In genomic region chr13:39835253-39835652, GRCh38 we compare ENCODE assay signal across 18 cellular contexts.
A peak's percentile ranks its signal among the peaks of the same experiment; 100 is the strongest.
DNase-seq lines count a peak whose midpoint lies in the region; FAIRE-seq and TF ChIP-seq lines count a peak whose summit lies in the region.
"Had no signal": no experiment of that assay in that cellular context is flagged by ENCODE, and none has a peak within 500 bp of the region (broad histone marks: within the 10 kb centered on the region; RNA-seq: fewer than 3 reads in every experiment).

No MANE protein-coding gene starts in this region.

- no peaks in the 10 kb centered on the region for H3F3A ChIP-seq in smooth muscle cell (ENCODE audit: low read depth)

- no peaks in the 10 kb centered on the region for H3K36me3 ChIP-seq in smooth muscle cell (ENCODE audit: low read depth)
- no peaks in the 10 kb centered on the region for H3K36me3 ChIP-seq in tibial artery
- H3K36me3 ChIP-seq: Peyer's patch, upper lobe of left lung had no signal

- H2AFZ ChIP-seq in smooth muscle cell (ENCODE audit: low read depth), result no peak overlapping the region

- H3K4me1 ChIP-seq in smooth muscle cell (ENCODE audit: low read depth), result no peaks in the 10 kb centered on the region
- H3K4me1 ChIP-seq in tibial artery, result no peaks in the 10 kb centered on the region
- H3K4me1 ChIP-seq: A549, Peyer's patch, upper lobe of left lung had no signal

- H3K4me3 ChIP-seq in smooth muscle cell, result no peak overlapping the region
- H3K4me3 ChIP-seq in tibial artery, result no peak overlapping the region
- H3K4me3 ChIP-seq: A549, Peyer's patch, upper lobe of left lung had no signal

- H3K9ac ChIP-seq in smooth muscle cell (ENCODE audit: low read depth), result no peak overlapping the region

- peak overlapping the region; percentile 74 for H3K27ac ChIP-seq in smooth muscle cell (ENCODE audit: low read depth)
- H3K27ac ChIP-seq in tibial artery, result no peak overlapping the region
- H3K27ac ChIP-seq: A549, Peyer's patch, upper lobe of left lung had no signal

- H3K9me3 ChIP-seq in smooth muscle cell (replicated peaks; ENCODE audit: low read depth) (no peaks in the 10 kb centered on the region), tibial artery (no peaks in the 10 kb centered on the region)
- H3K9me3 ChIP-seq: A549, Peyer's patch, upper lobe of left lung had no signal

- TF ChIP-seq CTCF in smooth muscle cell (IDR thresholded peaks at IDR 0.05; ENCODE audit: borderline replicate concordance, insufficient read depth, poor library complexity, severe bottlenecking) (no peak), tibial artery (IDR thresholded peaks at IDR 0.05) (no peak)

- intact Hi-C loops in cardiac septum (cut with DNase I) (no loop called here), tibial artery (cut with DNase I; ENCODE audit: low total_unique reads) (no loop called here)

- H3K27me3 ChIP-seq in smooth muscle cell (ENCODE audit: low read depth) (no peaks in the 10 kb centered on the region), tibial artery (no peaks in the 10 kb centered on the region)
- H3K27me3 ChIP-seq: Peyer's patch, upper lobe of left lung had no signal

- peak; percentile 55 for FAIRE-seq in RCC 7860 (lab: Jason Lieb, UNC)
- FAIRE-seq: A549 had no signal

- WGBS in smooth muscle cell (ENCODE audit: low lambda C conversion rate), result 56% methylated on average over 7 of the region's 7 CpGs

- no peaks in the 10 kb centered on the region for H3K79me2 ChIP-seq in smooth muscle cell (ENCODE audit: low read depth)

- H3K4me2 ChIP-seq in smooth muscle cell, result no peak overlapping the region
- H3K4me2 ChIP-seq: A549 had no signal

- no peaks in the 10 kb centered on the region for H4K20me1 ChIP-seq in smooth muscle cell (ENCODE audit: low read depth)

- DNase-seq in NCI-H345 (lab: John Stamatoyannopoulos, UW) (peak; percentile 3), NCI-H345 treated with DMSO at 0.1 percent for 48 hours (lab: John Stamatoyannopoulos, UW; ENCODE audit: unreplicated experiment) (no peak), RCC 7860 (ENCODE audit: low spot score) (peak; percentile 75), iris pigment epithelial cell (ENCODE audit: low read depth) (peak; percentile 15), smooth muscle cell (lab: John Stamatoyannopoulos, UW; ENCODE audit: unreplicated experiment) (no peak), NCI-H226 (no peak), cardiac septum (ENCODE audit: low spot score) (no peak), tibial artery (no peak)
- DNase-seq: activated CD4-positive, alpha-beta T cell treated with anti-CD3 and anti-CD28 coated beads, Interleukin-2, amount 50 U/mL, for 48 hours; activated naive CD8-positive, alpha-beta T cell treated with anti-CD3 and anti-CD28 coated beads for 36 hours; activated T-cell treated with anti-CD3 and anti-CD28 coated beads, Interleukin-2, amount 50 U/mL, for 48 hours; CD4-positive, alpha-beta T cell; central memory CD4-positive, alpha-beta T cell; foreskin melanocyte; NCI-H446 treated with DMSO at 0.1 percent for 48 hours; Peyer's patch; upper lobe of left lung had no signal

Comparison
In these comparisons a context has a peak if more than half of its experiments do, and no peak if none do; other contexts are left out.
1. DNase-seq: peak in NCI-H345 (single experiment), RCC 7860 (single experiment) and iris pigment epithelial cell (single experiment); none in NCI-H345 treated with DMSO at 0.1 percent for 48 hours (single experiment), smooth muscle cell (single experiment), NCI-H226 (single experiment), cardiac septum (single experiment) and tibial artery (0 of 2).